9 cellular contexts compared by ENCODE assay signal in genomic region chr19:58561373-58562125, GRCh38. TPM values are rescaled to one million over a fixed set of nuclear protein-coding genes. Genes with fewer than 3 reads are reported as not detected.
DNase-seq lines count a peak whose midpoint lies in the region; ATAC-seq, FAIRE-seq and TF ChIP-seq lines count a peak whose summit lies in the region.
"Had no signal": no experiment of that assay in that cellular context is flagged by ENCODE, and none has a peak within 500 bp of the region (broad histone marks: within the 10 kb centered on the region; RNA-seq: fewer than 3 reads in every experiment).

No MANE protein-coding gene starts in this region.

- no peak for TF ChIP-seq EP300 in tibial nerve (IDR thresholded peaks at IDR 0.05)

- no peak for FAIRE-seq in astrocyte (lab: Jason Lieb, UNC)

- ATAC-seq in memory B cell (ENCODE audit: low read depth), result no peak
- ATAC-seq in GM18520 (IDR thresholded peaks at IDR 0.05; ENCODE audit: unreplicated experiment), result no peak

- H3K36me3 Mint-ChIP-seq in activated T-cell treated with anti-CD3 and anti-CD28 coated beads, Interleukin-2, amount 50 U/mL, for 24 hours (ENCODE audit: low read depth), result peaks cover 48% of the 10 kb centered on the region
- peaks cover 7% of the 10 kb centered on the region for H3K36me3 Mint-ChIP-seq in astrocyte (ENCODE audit: low read depth, unreplicated experiment)
- H3K36me3 Mint-ChIP-seq in memory B cell, result peaks cover 6% of the 10 kb centered on the region

- H4K20me1 ChIP-seq in astrocyte (ENCODE audit: insufficient read depth, low read length), result peaks cover 22% of the 10 kb centered on the region

- no peak overlapping the region for H3K27ac ChIP-seq in astrocyte (ENCODE audit: low read depth, low read length)
- peak overlapping the region in 1 of 4 donors; percentile 42 for H3K27ac ChIP-seq in tibial nerve

- H3K9ac ChIP-seq in astrocyte (ENCODE audit: low read length), result no peak overlapping the region

- WGBS in tibial nerve, 2 donors, result 57 to 59% methylated on average over 9 to 13 of the region's 16 CpGs

- TF ChIP-seq CTCF in astrocyte (IDR thresholded peaks at IDR 0.05; ENCODE audit: insufficient read depth, low read depth, low read length) (no peak), tibial nerve (IDR thresholded peaks at IDR 0.05) (no peak)

- peaks cover 3% of the 10 kb centered on the region for H3K36me3 ChIP-seq in astrocyte (ENCODE audit: insufficient read depth, low read length)
- H3K36me3 ChIP-seq in tibial nerve, result peaks cover 0 to 16% (median 0%) of the 10 kb centered on the region in 3 donors

- peaks cover 58% of the 10 kb centered on the region for H3K4me1 Mint-ChIP-seq in activated T-cell treated with anti-CD3 and anti-CD28 coated beads, Interleukin-2, amount 50 U/mL, for 24 hours (ENCODE audit: low read depth)
- H3K4me1 Mint-ChIP-seq in astrocyte (ENCODE audit: low read depth, unreplicated experiment) (peaks cover 9% of the 10 kb centered on the region), memory B cell (peaks cover 41% of the 10 kb centered on the region)

- H3K4me3 Mint-ChIP-seq in activated T-cell treated with anti-CD3 and anti-CD28 coated beads, Interleukin-2, amount 50 U/mL, for 24 hours, result peak overlapping the region; percentile 97
- H3K4me3 Mint-ChIP-seq in astrocyte (ENCODE audit: unreplicated experiment) (peak overlapping the region; percentile 50), memory B cell (peak overlapping the region; percentile 90)

- H3K4me1 ChIP-seq in astrocyte (ENCODE audit: insufficient read depth, low read length) (peaks cover 36% of the 10 kb centered on the region), tibial nerve (peaks cover 3 to 54% (median 37%) of the 10 kb centered on the region in 4 donors)

- H3K4me3 ChIP-seq in astrocyte (ENCODE audit: insufficient read depth, low read depth, low read length) (peak overlapping the region; percentile 46), tibial nerve (peak overlapping the region; percentile 21 to 52 (median 35))

- TF ChIP-seq POLR2A in tibial nerve (IDR thresholded peaks at IDR 0.05), result no peak

- H3K27me3 ChIP-seq in astrocyte (ENCODE audit: insufficient read depth, low read length) (peaks cover 10% of the 10 kb centered on the region), tibial nerve (peaks cover 0 to 12% of the 10 kb centered on the region in 2 donors)

- H3K9me3 Mint-ChIP-seq in activated T-cell treated with anti-CD3 and anti-CD28 coated beads, Interleukin-2, amount 50 U/mL, for 24 hours, result no peaks in the 10 kb centered on the region
- H3K9me3 Mint-ChIP-seq in astrocyte (ENCODE audit: unreplicated experiment), result peaks cover 2% of the 10 kb centered on the region
- H3K9me3 Mint-ChIP-seq in memory B cell, result no peaks in the 10 kb centered on the region

- H3K4me2 ChIP-seq in astrocyte (ENCODE audit: low read length), result peak overlapping the region; percentile 78

- peak; percentile 45 for DNase-seq in activated T-cell treated with anti-CD3 and anti-CD28 coated beads, Interleukin-2, amount 50 U/mL, for 24 hours
- DNase-seq in activated T-cell treated with anti-CD3 and anti-CD28 coated beads, Interleukin-2, amount 50 U/mL, for 1 hour, result no peak
- DNase-seq in astrocyte (ENCODE audit: low read depth) (no peak), memory B cell (ENCODE audit: low spot score in 2 of 2) (no peak), tibial nerve (ENCODE audit: low spot score in 2 of 2) (no peak), NCI-H774 (lab: John Stamatoyannopoulos, UW) (no peak), ureter (ENCODE audit: low spot score) (no peak)

- H3K27ac Mint-ChIP-seq in activated T-cell treated with anti-CD3 and anti-CD28 coated beads, Interleukin-2, amount 50 U/mL, for 24 hours, result peak overlapping the region; percentile 71
- H3K27ac Mint-ChIP-seq in astrocyte (ENCODE audit: unreplicated experiment), result no peak overlapping the region
- H3K27ac Mint-ChIP-seq in memory B cell, result no peak overlapping the region

- peaks cover 19% of the 10 kb centered on the region for H3K79me2 ChIP-seq in astrocyte (ENCODE audit: insufficient read depth, low read length)

- no peaks in the 10 kb centered on the region for H3K27me3 Mint-ChIP-seq in activated T-cell treated with anti-CD3 and anti-CD28 coated beads, Interleukin-2, amount 50 U/mL, for 24 hours
- H3K27me3 Mint-ChIP-seq in astrocyte (ENCODE audit: low read depth, unreplicated experiment) (no peaks in the 10 kb centered on the region), memory B cell (no peaks in the 10 kb centered on the region)

- H2AFZ ChIP-seq in astrocyte (ENCODE audit: low read depth, low read length), result no peak overlapping the region

- H3K9me3 ChIP-seq in astrocyte (ENCODE audit: insufficient read depth, low read depth, low read length), result no peaks in the 10 kb centered on the region
- H3K9me3 ChIP-seq in tibial nerve, result no peaks in the 10 kb centered on the region
- H3K9me3 ChIP-seq: mucosa of descending colon had no signal

RNA-seq across cellular contexts. Expression of gene UBE2M, which starts 3.1 kb away (rescaled TPM):
- total RNA-seq in astrocyte (106 and 113 TPM in 2 replicates), tibial nerve (10 to 100 TPM; 18.4 to 38.2 (median 29.4) TPM), ureter (60.7 TPM)

RNA-seq across cellular contexts. Expression of gene CHMP2A, which starts 6.6 kb away (rescaled TPM):
- total RNA-seq in astrocyte (71.3 and 80.0 TPM in 2 replicates), tibial nerve (100 to 1,000 TPM in 3 of 4 donors, 10 to 100 TPM in 1; 90.0 to 146 (median 128) TPM), ureter (137 TPM)

RNA-seq across cellular contexts. Expression of gene MZF1, which starts 11.6 kb away (rescaled TPM):
- 14.7 and 17.4 TPM in 2 replicates for total RNA-seq in astrocyte
- 10 to 100 TPM; 41.6 to 88.8 (median 52.5) TPM for total RNA-seq in tibial nerve
- total RNA-seq in ureter, result 43.4 TPM

RNA-seq across cellular contexts. Expression of gene TRIM28, which starts 17.7 kb away (rescaled TPM):
- total RNA-seq in astrocyte (339 and 351 TPM in 2 replicates), tibial nerve (100 to 1,000 TPM; 136 to 299 (median 159) TPM), ureter (329 TPM)

RNA-seq across cellular contexts. Expression of gene ZBTB45, which starts 41.9 kb away (rescaled TPM):
- total RNA-seq in astrocyte (16.2 and 16.3 TPM in 2 replicates), tibial nerve (10 to 100 TPM in 3 of 4 donors, 1 to 10 TPM in 1; 9.8 to 16.5 (median 12.6) TPM), ureter (14.9 TPM)
